21 cellular contexts compared by ENCODE assay signal in the genomic region with DNA sequence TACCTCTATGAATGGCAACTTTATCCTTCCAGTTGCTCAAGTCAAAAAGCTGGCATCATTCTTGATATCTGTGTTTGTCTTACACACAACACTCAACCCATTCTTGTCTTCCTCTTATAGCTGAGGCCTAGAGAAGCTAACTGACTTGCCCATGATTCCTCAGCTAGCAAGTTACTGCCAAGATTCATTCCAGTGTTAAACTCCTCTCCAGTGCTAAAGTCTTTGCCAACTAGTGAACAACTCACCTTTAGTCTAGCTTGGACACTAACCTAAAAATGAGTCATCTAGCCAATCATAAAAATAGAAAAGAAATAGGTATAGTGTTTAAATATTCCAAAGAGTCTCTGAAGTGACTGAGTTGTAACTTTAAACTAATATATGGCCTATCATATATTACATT. TPM values are rescaled to one million over a fixed set of nuclear protein-coding genes. Genes with fewer than 3 reads are reported as not detected.
DNase-seq lines count a peak whose midpoint lies in the region; ATAC-seq and TF ChIP-seq lines count a peak whose summit lies in the region.
"Had no signal": no experiment of that assay in that cellular context is flagged by ENCODE, and none has a peak within 500 bp of the region (broad histone marks: within the 10 kb centered on the region; RNA-seq: fewer than 3 reads in every experiment).

No MANE protein-coding gene starts in this region.

- H3K27ac ChIP-seq in IMR-90 (ENCODE audit: insufficient read depth, low read length) (peak overlapping the region; percentile 81; the same call in 1 of the 2 replicates), brain microvascular endothelial cell (peak overlapping the region; percentile 83), thymus (ENCODE audit: low read depth) (peak overlapping the region; percentile 42), thyroid gland (no peak overlapping the region)
- H3K27ac ChIP-seq: prostate gland, spleen had no signal

- no peaks in the 10 kb centered on the region for H4K20me1 ChIP-seq in IMR-90 (ENCODE audit: insufficient read depth, low read length)

- peak overlapping the region; percentile 95 for H2BK20ac ChIP-seq in IMR-90 (ENCODE audit: low read depth, low read length)

- peak overlapping the region; percentile 41; the same call in 1 of the 2 replicates for H4K5ac ChIP-seq in IMR-90 (ENCODE audit: low read depth, low read length)

- H3K4me3 ChIP-seq in IMR-90 (ENCODE audit: insufficient read depth, low read depth, low read length) = no peak overlapping the region
- no peak overlapping the region for H3K4me3 ChIP-seq in brain microvascular endothelial cell (ENCODE audit: low read depth, low read length)
- H3K4me3 ChIP-seq in thymus (ENCODE audit: low read length) = no peak overlapping the region
- H3K4me3 ChIP-seq in thyroid gland (replicated peaks in 1 of 3) = no peak overlapping the region
- H3K4me3 ChIP-seq: prostate gland, spleen had no signal

- no peak overlapping the region for H2AK9ac ChIP-seq in IMR-90 (replicated peaks; ENCODE audit: low read depth, low read length, poor library complexity)

- in situ Hi-C loops in IMR-90 (cut with MboI; ENCODE audit: low sequenced_read_pairs) (no loop called here), brain microvascular endothelial cell (cut with HindIII; ENCODE audit: low pct_ligation_motif_present, low sequenced_read_pairs) (no loop called here)

- intact Hi-C loops in IMR-90 (cut with micrococcal nuclease) (no loop called here), thyroid gland (cut with DNase I) (no loop called here)

- no peak; the same call in 1 of the 2 replicates for ATAC-seq in IMR-90 (ENCODE audit: low read depth)
- ATAC-seq: left colon, T-cell had no signal

- peak overlapping the region; percentile 51 for H3K4ac ChIP-seq in IMR-90 (ENCODE audit: low read depth, low read length)

- H3K4me1 ChIP-seq in IMR-90 (ENCODE audit: control insufficient read depth, insufficient read depth, low read length) (peaks cover 18% of the 10 kb centered on the region), thymus (ENCODE audit: control insufficient read depth, insufficient read depth, low read length) (no peaks in the 10 kb centered on the region), thyroid gland (peaks cover 6 to 16% of the 10 kb centered on the region in 2 donors)
- H3K4me1 ChIP-seq: prostate gland, spleen had no signal

- peaks cover 10% of the 10 kb centered on the region for H3K9me1 ChIP-seq in IMR-90 (ENCODE audit: insufficient read depth, low read length)

- H3K27ac Mint-ChIP-seq in activated naive CD4-positive, alpha-beta T cell treated with anti-CD3 and anti-CD28 coated beads, Interleukin-2, amount 10 ng/mL, durations not matched to agents 7 days and 5 days = no peak overlapping the region
- H3K27ac Mint-ChIP-seq: activated naive CD8-positive, alpha-beta T cell; stimulated activated naive CD8-positive, alpha-beta T cell treated with anti-CD3 and anti-CD28 coated beads, Interleukin-15, Interleukin-2, amounts not matched to agents 100 ng/mL and 50 ng/mL, for 24 hours; T-cell had no signal

- dilution Hi-C loops in IMR-90 (cut with HindIII; ENCODE audit: low sequenced_read_pairs, unreplicated experiment) = no loop called here

- no peak for TF ChIP-seq RAD21 in IMR-90 (IDR thresholded peaks at IDR 0.05; ENCODE audit: low read length)

- H2AK5ac ChIP-seq in IMR-90 (ENCODE audit: low read depth, low read length) = peak overlapping the region; percentile 51

- TF ChIP-seq CTCF in IMR-90 (conservative IDR thresholded peaks at IDR 0.05; ENCODE audit: low read depth, low read length) (no peak), brain microvascular endothelial cell (IDR thresholded peaks at IDR 0.05; ENCODE audit: low read depth, low read length, missing control alignments) (no peak), thyroid gland (IDR thresholded peaks at IDR 0.05) (no peak)

- H3K4me3 Mint-ChIP-seq in activated naive CD4-positive, alpha-beta T cell treated with anti-CD3 and anti-CD28 coated beads, Interleukin-2, amount 10 ng/mL, durations not matched to agents 7 days and 5 days = no peak overlapping the region
- H3K4me3 Mint-ChIP-seq: activated naive CD8-positive, alpha-beta T cell; stimulated activated naive CD8-positive, alpha-beta T cell treated with anti-CD3 and anti-CD28 coated beads, Interleukin-15, Interleukin-2, amounts not matched to agents 100 ng/mL and 50 ng/mL, for 24 hours; T-cell had no signal

- H3K9ac ChIP-seq in IMR-90 (ENCODE audit: low read depth, low read length) = no peak overlapping the region

- peak overlapping the region; percentile 54; the same call in 1 of the 2 replicates for H3K56ac ChIP-seq in IMR-90 (ENCODE audit: extremely low read depth, insufficient read depth, low read length)

- POLR2A ChIA-PET in IMR-90 (lab: Charles Lee; ENCODE audit: unreplicated experiment) = interaction anchor here (0.6 kb wide), 1 partner anchor 153 kb away, joined by 3 read pairs; no protein-coding TSS in a partner anchor

- no peaks in the 10 kb centered on the region for H3K9me3 ChIP-seq in IMR-90 (ENCODE audit: control insufficient read depth, insufficient read depth, low read length)
- no peaks in the 10 kb centered on the region for H3K9me3 ChIP-seq in thymus (ENCODE audit: control insufficient read depth)
- no peaks in the 10 kb centered on the region for H3K9me3 ChIP-seq in thyroid gland
- H3K9me3 ChIP-seq: prostate gland had no signal

- no peak overlapping the region for H2AFZ ChIP-seq in IMR-90 (replicated peaks; ENCODE audit: low read length, poor library complexity)

- H3K9me3 Mint-ChIP-seq in activated naive CD4-positive, alpha-beta T cell treated with anti-CD3 and anti-CD28 coated beads, Interleukin-2, amount 10 ng/mL, durations not matched to agents 7 days and 5 days = no peaks in the 10 kb centered on the region
- H3K9me3 Mint-ChIP-seq: stimulated activated naive CD8-positive, alpha-beta T cell treated with anti-CD3 and anti-CD28 coated beads, Interleukin-15, Interleukin-2, amounts not matched to agents 100 ng/mL and 50 ng/mL, for 24 hours had no signal

- no peaks in the 10 kb centered on the region for H3K79me1 ChIP-seq in IMR-90 (ENCODE audit: low read depth in 1 of 2, low read length in 2 of 2)

- CTCF ChIA-PET in IMR-90 (lab: Yijun Ruan, JAX) = interaction anchor here (0.7 to 1.0 kb wide), 2 partner anchors 9 to 220 kb away, joined by 3 read pairs; no protein-coding TSS in a partner anchor
- CTCF ChIA-PET in activated naive CD4-positive, alpha-beta T cell treated with anti-CD3 and anti-CD28 coated beads, Interleukin-2, amount 10 ng/mL, durations not matched to agents 7 days and 5 days (lab: Charles Lee) = no interaction called here

- no TSS peak for BruUV-seq in IMR-90 (replicated peaks; lab: Mats Ljungman, UMichigan)

- peak overlapping the region; percentile 82 for H4K91ac ChIP-seq in IMR-90 (ENCODE audit: insufficient read depth, low read depth, low read length)

- H3K23ac ChIP-seq in IMR-90 (ENCODE audit: low read depth, low read length) = peak overlapping the region; percentile 77

- peak overlapping the region; percentile 85 for H3K18ac ChIP-seq in IMR-90 (ENCODE audit: low read depth, low read length)

- peak overlapping the region; percentile 79 for H2BK120ac ChIP-seq in IMR-90 (ENCODE audit: low read depth, low read length)

- peak overlapping the region; percentile 44 to 71; a peak in 3 of 4 replicates for H4K8ac ChIP-seq in IMR-90 (ENCODE audit: low read depth in 2 of 2, low read length in 2 of 2)

- H2BK5ac ChIP-seq in IMR-90 (ENCODE audit: low read depth, low read length, poor library complexity, severe bottlenecking) = peak overlapping the region; percentile 57

- H3K36me3 Mint-ChIP-seq in activated naive CD4-positive, alpha-beta T cell treated with anti-CD3 and anti-CD28 coated beads, Interleukin-2, amount 10 ng/mL, durations not matched to agents 7 days and 5 days = no peaks in the 10 kb centered on the region
- H3K36me3 Mint-ChIP-seq: activated naive CD8-positive, alpha-beta T cell; T-cell had no signal

- no peaks in the 10 kb centered on the region for H3K4me1 Mint-ChIP-seq in activated naive CD4-positive, alpha-beta T cell treated with anti-CD3 and anti-CD28 coated beads, Interleukin-2, amount 10 ng/mL, durations not matched to agents 7 days and 5 days
- H3K4me1 Mint-ChIP-seq: T-cell had no signal

- H3K4me2 ChIP-seq in IMR-90 (ENCODE audit: low read depth, low read length) = peak overlapping the region; percentile 7; the same call in 1 of the 2 replicates

- no peaks in the 10 kb centered on the region for H3K27me3 Mint-ChIP-seq in activated naive CD4-positive, alpha-beta T cell treated with anti-CD3 and anti-CD28 coated beads, Interleukin-2, amount 10 ng/mL, durations not matched to agents 7 days and 5 days

- H2BK15ac ChIP-seq in IMR-90 (ENCODE audit: low read depth, low read length) = peak overlapping the region; percentile 78; the same call in 2 of the 3 replicates

- peak; percentile 58 for DNase-seq in IMR-90
- no peak for DNase-seq in brain microvascular endothelial cell
- DNase-seq in iris pigment epithelial cell (ENCODE audit: low read depth) = peak; percentile 58
- DNase-seq in activated naive CD4-positive, alpha-beta T cell treated with anti-CD3 and anti-CD28 coated beads, Interleukin-2, amount 10 ng/mL, durations not matched to agents 7 days and 5 days = no peak
- no peak for DNase-seq in thyroid gland
- no peak for DNase-seq in HUDEP-2 (lab: John Stamatoyannopoulos, UW; ENCODE audit: unreplicated experiment in 76 of 76)
- DNase-seq: activated CD4-positive, alpha-beta T cell treated with anti-CD3 and anti-CD28 coated beads for 4 hours; AML-193; DMS79 treated with DMSO at 0.1 percent for 48 hours; left colon; MM.1S; NCI-H2171; NCI-H69; SHP77; spleen; stimulated activated CD4-positive, alpha-beta T cell treated with anti-CD3 and anti-CD28 coated beads, Interleukin-4, amount 100 ng/mL, for 24 hours; T-cell had no signal

- peak overlapping the region; percentile 72 for H3K14ac ChIP-seq in IMR-90 (replicated peaks; ENCODE audit: low read depth, low read length)

- H3K36me3 ChIP-seq in IMR-90 (ENCODE audit: control insufficient read depth, insufficient read depth, low read length) (no peaks in the 10 kb centered on the region), brain microvascular endothelial cell (replicated peaks) (no peaks in the 10 kb centered on the region), thymus (ENCODE audit: control insufficient read depth, insufficient read depth) (no peaks in the 10 kb centered on the region), thyroid gland (no peaks in the 10 kb centered on the region)
- H3K36me3 ChIP-seq: prostate gland, spleen had no signal

- H3K27me3 ChIP-seq in IMR-90 (ENCODE audit: control insufficient read depth, insufficient read depth, low read length) (no peaks in the 10 kb centered on the region), brain microvascular endothelial cell (replicated peaks) (no peaks in the 10 kb centered on the region), thymus (ENCODE audit: control insufficient read depth, insufficient read depth) (no peaks in the 10 kb centered on the region), thyroid gland (no peaks in the 10 kb centered on the region)

- no peak for TF ChIP-seq POLR2A in IMR-90 (IDR thresholded peaks at IDR 0.05; ENCODE audit: low read depth, low read length)
- no peak for TF ChIP-seq POLR2A in thyroid gland (IDR thresholded peaks at IDR 0.05)

RNA-seq across cellular contexts. Expression of gene RGS2, which starts 45.6 kb away (rescaled TPM):
- total RNA-seq in IMR-90 (2012; rRNA removed) (19.7 and 25.0 TPM in 2 replicates), thyroid gland (10 to 100 TPM in 3 of 4 donors, 1 to 10 TPM in 1; 9.1 to 39.0 (median 17.8) TPM)
- polyA plus RNA-seq in IMR-90 (2012; rRNA removed) (13.5 and 20.7 TPM in 2 replicates), thymus (124 TPM)
- polyA plus RNA-seq in IMR-90 (2012; cell fraction: cytosol; rRNA removed) = 8.0 and 10.2 TPM in 2 replicates
- polyA plus RNA-seq in IMR-90 (2012; cell fraction: nucleus; rRNA removed; ENCODE audit: low replicate concordance) = 8.1 and 208 TPM in 2 replicates

Comparison
In these comparisons a context has a peak if more than half of its experiments do, and no peak if none do; other contexts are left out.
1. DNase-seq: peak in IMR-90 (single experiment) and iris pigment epithelial cell (single experiment); none in brain microvascular endothelial cell (single experiment), activated naive CD4-positive, alpha-beta T cell treated with anti-CD3 and anti-CD28 coated beads, Interleukin-2, amount 10 ng/mL, durations not matched to agents 7 days and 5 days (single experiment), thyroid gland (0 of 2) and HUDEP-2 (0 of 76).
2. H3K27ac ChIP-seq: peak in IMR-90 (single experiment), brain microvascular endothelial cell (single experiment) and thymus (single experiment); none in thyroid gland (0 of 3).